ENCODE assay signal across 23 cellular contexts in genomic region chr17:62688398-62689140, GRCh38.
DNase-seq lines count a peak whose midpoint lies in the region; ATAC-seq, FAIRE-seq and TF ChIP-seq lines count a peak whose summit lies in the region.
"Had no signal": no experiment of that assay in that cellular context is flagged by ENCODE, and none has a peak within 500 bp of the region (broad histone marks: within the 10 kb centered on the region; RNA-seq: fewer than 3 reads in every experiment).

No MANE protein-coding gene starts in this region.

- H3K9ac ChIP-seq in astrocyte (ENCODE audit: low read length), result no peak overlapping the region

- H4K20me1 ChIP-seq in astrocyte (ENCODE audit: insufficient read depth, low read length), result peaks cover 33% of the 10 kb centered on the region

- DNase-seq in HTR-8/SVneo (ENCODE audit: insufficient read length, low spot score) (no peak), NCI-H2171 (lab: John Stamatoyannopoulos, UW) (peak; percentile 86), astrocyte (ENCODE audit: low read depth) (no peak), nephron progenitor cell (no peak), activated T-cell treated with anti-CD3 and anti-CD28 coated beads for 4 hours (no peak), erythroblast (lab: John Stamatoyannopoulos, UW) (no peak), GM10266 (ENCODE audit: extremely low spot score) (no peak)
- DNase-seq: activated CD4-positive, alpha-beta T cell treated with anti-CD3 and anti-CD28 coated beads for 48 hours; activated CD8-positive, alpha-beta memory T cell treated with anti-CD3 and anti-CD28 coated beads for 24 hours; activated naive CD4-positive, alpha-beta T cell; activated T-cell treated with anti-CD3 and anti-CD28 coated beads, Interleukin-2, amount 50 U/mL, for 24 hours; brain microvascular endothelial cell; H7; midbrain; natural killer cell; NCI-H748 treated with DMSO at 0.1 percent for 48 hours; T-helper 9 cell; WERI-Rb-1 had no signal

- H3K4me3 Mint-ChIP-seq in astrocyte (ENCODE audit: unreplicated experiment) (peak overlapping the region; percentile 45), nephron progenitor cell (no peak overlapping the region)
- H3K4me3 Mint-ChIP-seq: activated T-cell treated with anti-CD3 and anti-CD28 coated beads, Interleukin-2, amount 50 U/mL, for 24 hours; natural killer cell; stimulated activated naive CD8-positive, alpha-beta T cell treated with anti-CD3 and anti-CD28 coated beads, Interleukin-15, Interleukin-2, amounts not matched to agents 100 ng/mL and 50 ng/mL, for 24 hours had no signal

- H3K9me3 ChIP-seq in astrocyte (ENCODE audit: insufficient read depth, low read depth, low read length), result no peaks in the 10 kb centered on the region
- H3K9me3 ChIP-seq: thoracic aorta had no signal

- no peak overlapping the region for H3K4me2 ChIP-seq in astrocyte (ENCODE audit: low read length)

- FAIRE-seq in HTR-8/SVneo (lab: Jason Lieb, UNC) (peak; percentile 54), astrocyte (lab: Jason Lieb, UNC) (no peak)
- FAIRE-seq: islet of Langerhans had no signal

- H3K4me1 Mint-ChIP-seq in astrocyte (ENCODE audit: low read depth, unreplicated experiment) (peaks cover 2% of the 10 kb centered on the region), nephron progenitor cell (peaks cover 4% of the 10 kb centered on the region)
- H3K4me1 Mint-ChIP-seq: natural killer cell had no signal

- ATAC-seq in HG02571 (IDR thresholded peaks at IDR 0.05; ENCODE audit: unreplicated experiment), result no peak
- ATAC-seq: natural killer cell had no signal

- no peak overlapping the region for H2AFZ ChIP-seq in astrocyte (ENCODE audit: low read depth, low read length)

- H3K9me3 Mint-ChIP-seq in astrocyte (ENCODE audit: unreplicated experiment) (no peaks in the 10 kb centered on the region), nephron progenitor cell (peaks cover 10% of the 10 kb centered on the region)
- H3K9me3 Mint-ChIP-seq: activated T-cell treated with anti-CD3 and anti-CD28 coated beads, Interleukin-2, amount 50 U/mL, for 24 hours; natural killer cell; stimulated activated naive CD8-positive, alpha-beta T cell treated with anti-CD3 and anti-CD28 coated beads, Interleukin-15, Interleukin-2, amounts not matched to agents 100 ng/mL and 50 ng/mL, for 24 hours had no signal

- H3K79me2 ChIP-seq in astrocyte (ENCODE audit: insufficient read depth, low read length), result no peaks in the 10 kb centered on the region

- H3K4me1 ChIP-seq in astrocyte (ENCODE audit: insufficient read depth, low read length), result peaks cover 2% of the 10 kb centered on the region

- no peak for TF ChIP-seq POLR2A in erythroblast (IDR thresholded peaks at IDR 0.05; ENCODE audit: low read length)

- TF ChIP-seq CTCF in astrocyte (IDR thresholded peaks at IDR 0.05; ENCODE audit: insufficient read depth, low read depth, low read length) (no peak), nephron progenitor cell (IDR thresholded peaks at IDR 0.05) (no peak), GM10266 (IDR thresholded peaks at IDR 0.05; ENCODE audit: control insufficient read depth, insufficient read depth, low read depth, missing control alignments) (no peak)

- no peaks in the 10 kb centered on the region for H3K27me3 ChIP-seq in astrocyte (ENCODE audit: insufficient read depth, low read length)
- H3K27me3 ChIP-seq: brain microvascular endothelial cell had no signal

- H3K27ac Mint-ChIP-seq in astrocyte (ENCODE audit: unreplicated experiment) (no peak overlapping the region), nephron progenitor cell (peak overlapping the region; percentile 36)
- H3K27ac Mint-ChIP-seq: activated T-cell treated with anti-CD3 and anti-CD28 coated beads, Interleukin-2, amount 50 U/mL, for 24 hours; natural killer cell; stimulated activated naive CD8-positive, alpha-beta T cell treated with anti-CD3 and anti-CD28 coated beads, Interleukin-15, Interleukin-2, amounts not matched to agents 100 ng/mL and 50 ng/mL, for 24 hours had no signal

- H3K4me3 ChIP-seq in astrocyte (ENCODE audit: insufficient read depth, low read depth, low read length), result no peak overlapping the region
- H3K4me3 ChIP-seq: thoracic aorta had no signal

- peaks cover 30% of the 10 kb centered on the region for H3K36me3 ChIP-seq in astrocyte (ENCODE audit: insufficient read depth, low read length)
- H3K36me3 ChIP-seq: WERI-Rb-1 had no signal

- H3K36me3 Mint-ChIP-seq in astrocyte (ENCODE audit: low read depth, unreplicated experiment) (peaks cover 14% of the 10 kb centered on the region), nephron progenitor cell (ENCODE audit: low read depth) (peaks cover 43% of the 10 kb centered on the region)
- H3K36me3 Mint-ChIP-seq: natural killer cell had no signal

- no peak overlapping the region for H3K27ac ChIP-seq in astrocyte (ENCODE audit: low read depth, low read length)
- H3K27ac ChIP-seq: brain microvascular endothelial cell, epithelial cell of prostate, thoracic aorta, WERI-Rb-1 had no signal

- H3K27me3 Mint-ChIP-seq in astrocyte (ENCODE audit: low read depth, unreplicated experiment) (no peaks in the 10 kb centered on the region), nephron progenitor cell (ENCODE audit: low read depth, poor library complexity) (no peaks in the 10 kb centered on the region)
- H3K27me3 Mint-ChIP-seq: activated T-cell treated with anti-CD3 and anti-CD28 coated beads, Interleukin-2, amount 50 U/mL, for 24 hours; stimulated activated naive CD8-positive, alpha-beta T cell treated with anti-CD3 and anti-CD28 coated beads, Interleukin-15, Interleukin-2, amounts not matched to agents 100 ng/mL and 50 ng/mL, for 24 hours had no signal
